19 cellular contexts compared by ENCODE assay signal in genomic region chr3:172177046-172177445, GRCh38.
DNase-seq lines count a peak whose midpoint lies in the region; ATAC-seq, FAIRE-seq and TF ChIP-seq lines count a peak whose summit lies in the region.
"Had no signal": no experiment of that assay in that cellular context is flagged by ENCODE, and none has a peak within 500 bp of the region (broad histone marks: within the 10 kb centered on the region; RNA-seq: fewer than 3 reads in every experiment).

No MANE protein-coding gene starts in this region.

- H3K27me3 ChIP-seq in H9 (ENCODE audit: insufficient read depth, low read length): no peaks in the 10 kb centered on the region
- H3K27me3 ChIP-seq in GM12878 (replicated peaks in 1 of 2; ENCODE audit: control insufficient read depth in 2 of 2, insufficient read depth in 2 of 2, low read length in 1 of 2): no peaks in the 10 kb centered on the region
- no peaks in the 10 kb centered on the region for H3K27me3 ChIP-seq in stomach
- H3K27me3 ChIP-seq in pancreas: no peaks in the 10 kb centered on the region
- no peaks in the 10 kb centered on the region for H3K27me3 ChIP-seq in mammary epithelial cell (ENCODE audit: insufficient read depth, low read length)
- H3K27me3 ChIP-seq: adrenal gland, colonic mucosa, ovary, tibial nerve had no signal

- FAIRE-seq in GM12878 (lab: Jason Lieb, UNC): no peak
- no peak for FAIRE-seq in pancreas (lab: Jason Lieb, UNC)
- FAIRE-seq: H1 had no signal

- H3K79me2 ChIP-seq in H9 (ENCODE audit: insufficient read depth, low read length): peaks cover 9% of the 10 kb centered on the region; the same call in 1 of the 2 replicates
- H3K79me2 ChIP-seq in GM12878 (ENCODE audit: control insufficient read depth, insufficient read depth, low read length): peaks cover 43% of the 10 kb centered on the region
- H3K79me2 ChIP-seq in mammary epithelial cell (ENCODE audit: insufficient read depth, low read length): peaks cover 95% of the 10 kb centered on the region

- peak overlapping the region in 2 of 3 experiments; percentile 97 to 99; a peak in 4 of 7 replicates for H3K27ac Mint-ChIP-seq in H9
- H3K27ac Mint-ChIP-seq: CD4-positive, CD25-positive, alpha-beta regulatory T cell had no signal

- H3K9me3 Mint-ChIP-seq in H9: no peaks in the 10 kb centered on the region; a peak in 1 of 5 replicates

- H2AFZ ChIP-seq in H9 (ENCODE audit: low read length): no peak overlapping the region
- H2AFZ ChIP-seq in GM12878 (ENCODE audit: control insufficient read depth, low read depth, low read length): no peak overlapping the region
- no peak overlapping the region for H2AFZ ChIP-seq in mammary epithelial cell (ENCODE audit: low read depth, low read length)

- H2BK12ac ChIP-seq in H9 (ENCODE audit: insufficient read length, low read depth, low read length): no peak overlapping the region

- H2BK15ac ChIP-seq in H9 (ENCODE audit: low read depth, low read length): no peak overlapping the region

- H3K14ac ChIP-seq in H9 (ENCODE audit: insufficient read depth, low read length): no peak overlapping the region

- no CpG with 5 or more reads among the region's 3 CpGs for WGBS in H9 (ENCODE audit: extremely low coverage, insufficient read length, low lambda C conversion rate)
- WGBS in GM12878 (ENCODE audit: insufficient coverage, insufficient replicate concordance, low lambda C conversion rate, missing lambda C conversion rate): 97% methylated on average over 3 of the region's 3 CpGs
- WGBS in stomach, 5 donors: 42 to 52% (median 45%) methylated on average over 3 of the region's 3 CpGs
- 49 to 60% methylated on average over 3 of the region's 3 CpGs for WGBS in pancreas, 2 donors
- WGBS in mammary epithelial cell (ENCODE audit: low coverage, missing lambda C conversion rate): 57% methylated on average over 3 of the region's 3 CpGs

- H3K4me2 ChIP-seq in H9 (ENCODE audit: insufficient read depth, insufficient read length, low read length): no peak overlapping the region
- H3K4me2 ChIP-seq in GM12878 (ENCODE audit: control insufficient read depth, insufficient read depth): no peak overlapping the region
- H3K4me2 ChIP-seq in mammary epithelial cell (ENCODE audit: insufficient read depth, low read depth, low read length): no peak overlapping the region

- H4K91ac ChIP-seq in H9 (ENCODE audit: insufficient read length, low read depth, low read length): no peak overlapping the region

- TF ChIP-seq EP300 in GM12878 (IDR thresholded peaks at IDR 0.05; ENCODE audit: borderline replicate concordance in 1 of 2, control insufficient read depth in 1 of 2, low read depth in 2 of 2, low read length in 2 of 2) (no peak), stomach (IDR thresholded peaks at IDR 0.05) (no peak)

- dilution Hi-C loops in mammary epithelial cell (cut with HindIII; ENCODE audit: low sequenced_read_pairs): no loop called here

- no peak overlapping the region for H2BK5ac ChIP-seq in H9 (ENCODE audit: insufficient read length, low read length)

- ATAC-seq in GM12878 (no peak), pancreas (no peak)

- peaks cover 15% of the 10 kb centered on the region; the same call in 1 of the 2 replicates for H3K4me1 ChIP-seq in H9 (ENCODE audit: insufficient read depth, low read length)
- H3K4me1 ChIP-seq in GM12878 (ENCODE audit: control insufficient read depth, insufficient read depth, low read length): peaks cover 37% of the 10 kb centered on the region
- peaks cover 18 to 86% (median 64%) of the 10 kb centered on the region in 4 donors for H3K4me1 ChIP-seq in stomach
- peaks cover 3 to 12% (median 4%) of the 10 kb centered on the region in 3 donors for H3K4me1 ChIP-seq in pancreas
- H3K4me1 ChIP-seq in mammary epithelial cell (ENCODE audit: insufficient read depth, low read length): peaks cover 8% of the 10 kb centered on the region
- H3K4me1 ChIP-seq: colonic mucosa had no signal

- H3K79me1 ChIP-seq in H9 (ENCODE audit: insufficient read depth, low read depth, low read length, poor library complexity, severe bottlenecking): peaks cover 3% of the 10 kb centered on the region

- POLR2A ChIA-PET in GM12878 (lab: Charles Lee): interaction anchor here (1.0 kb wide), 1 partner anchor 39 kb away, joined by 7 read pairs; no protein-coding TSS in a partner anchor

- H3K9me3 ChIP-seq in H9 (ENCODE audit: control insufficient read depth, low read depth, low read length) (no peaks in the 10 kb centered on the region), GM12878 (replicated peaks; ENCODE audit: control insufficient read depth, insufficient read depth, low read length) (peaks cover 2% of the 10 kb centered on the region; the same call in 2 of the 3 replicates), stomach (no peaks in the 10 kb centered on the region), pancreas (no peaks in the 10 kb centered on the region), mammary epithelial cell (replicated peaks; ENCODE audit: insufficient read depth, low read length) (no peaks in the 10 kb centered on the region)
- H3K9me3 ChIP-seq: adrenal gland, colonic mucosa, ovary, tibial nerve had no signal

- in situ Hi-C loops in GM12878 (cut with MboI) (no loop called here), mammary epithelial cell (cut with MboI; ENCODE audit: low sequenced_read_pairs in 2 of 2) (no loop called here)

- CTCF ChIA-PET in GM12878 (lab: Yijun Ruan, JAX): interaction anchor here (0.7 to 1.7 kb wide), 4 partner anchors 9 to 406 kb away, joined by 3 to 5 read pairs (median 4); no protein-coding TSS in a partner anchor
- CTCF ChIA-PET in mammary epithelial cell (lab: Charles Lee; ENCODE audit: low non-redundant PET): no interaction called here

- H3K23ac ChIP-seq in H9 (ENCODE audit: insufficient read length, low read depth, low read length): no peak overlapping the region

- H3K4me1 Mint-ChIP-seq in H9: peaks cover 55 to 59% of the 10 kb centered on the region in 2 experiments

- H3K9ac ChIP-seq in H9 (ENCODE audit: extremely low read depth, insufficient read length, low read length): no peak overlapping the region
- no peak overlapping the region for H3K9ac ChIP-seq in GM12878 (ENCODE audit: control insufficient read depth, insufficient read depth, low read length)
- H3K9ac ChIP-seq in mammary epithelial cell (ENCODE audit: insufficient read depth, low read length): no peak overlapping the region

- H2AK5ac ChIP-seq in H9 (ENCODE audit: insufficient read length, low read length): no peak overlapping the region

- BruUV-seq in GM12878 (replicated peaks; lab: Mats Ljungman, UMichigan): TSS peak; percentile 16
- no TSS peak for BruUV-seq in mammary epithelial cell (replicated peaks; lab: Mats Ljungman, UMichigan)

- no peak overlapping the region for H3K27ac ChIP-seq in H9 (ENCODE audit: insufficient read length, low read depth, low read length)
- H3K27ac ChIP-seq in GM12878 (ENCODE audit: control insufficient read depth, insufficient read depth): no peak overlapping the region
- peak overlapping the region in 4 of 5 donors; percentile 29 to 56 (median 44) for H3K27ac ChIP-seq in stomach
- no peak overlapping the region for H3K27ac ChIP-seq in pancreas
- no peak overlapping the region for H3K27ac ChIP-seq in mammary epithelial cell (ENCODE audit: insufficient read depth, low read depth, low read length)
- H3K27ac ChIP-seq: colonic mucosa, epithelial cell of prostate, ovary had no signal

- H3K36me3 Mint-ChIP-seq in H9 (ENCODE audit: insufficient read depth in 1 of 3, low read depth in 3 of 3): peaks cover 3 to 10% (median 3%) of the 10 kb centered on the region in 3 experiments; a peak in 4 of 7 replicates

- TF ChIP-seq POLR2A in GM12878 (IDR thresholded peaks at IDR 0.05; ENCODE audit: low read depth, low read length) (no peak), stomach (IDR thresholded peaks at IDR 0.05) (no peak)

- RAD21 ChIA-PET in GM12878 (lab: Charles Lee; ENCODE audit: unreplicated experiment): interaction anchor here (0.9 to 8.9 kb wide), 3 partner anchors 36 to 155 kb away, joined by 3 to 124 read pairs (median 4); no protein-coding TSS in a partner anchor

- peak overlapping the region in 1 of 2 experiments; percentile 33; a peak in 2 of 5 replicates for H3K4me3 Mint-ChIP-seq in H9
- H3K4me3 Mint-ChIP-seq: CD4-positive, CD25-positive, alpha-beta regulatory T cell had no signal

- H3K4ac ChIP-seq in H9 (ENCODE audit: low read depth, low read length): no peak overlapping the region

- SMC1A ChIA-PET in GM12878 (lab: Charles Lee; ENCODE audit: uncharacterized antibody, unreplicated experiment): interaction anchor here (0.7 to 23.2 kb wide), 8 partner anchors 8 to 134 kb away, joined by 3 to 441 read pairs (median 6); no protein-coding TSS in a partner anchor

- no peak for TF ChIP-seq RAD21 in GM12878 (IDR thresholded peaks at IDR 0.05; ENCODE audit: insufficient read depth, low read depth, low read length)

- H3K36me3 ChIP-seq in GM12878 (ENCODE audit: control insufficient read depth in 2 of 2, insufficient read depth in 2 of 2, low read length in 1 of 2) (peaks cover 1 to 8% of the 10 kb centered on the region in 2 experiments; a peak in 3 of 4 replicates), stomach (no peaks in the 10 kb centered on the region), pancreas (no peaks in the 10 kb centered on the region), mammary epithelial cell (ENCODE audit: insufficient read depth, low read length) (no peaks in the 10 kb centered on the region)
- H3K36me3 ChIP-seq: adrenal gland, colonic mucosa, ovary, tibial nerve had no signal

- no peak overlapping the region for H4K5ac ChIP-seq in H9 (ENCODE audit: insufficient read length, low read depth, low read length)

- H3K27me3 Mint-ChIP-seq in H9 (ENCODE audit: low read depth): no peaks in the 10 kb centered on the region
- H3K27me3 Mint-ChIP-seq: CD4-positive, CD25-positive, alpha-beta regulatory T cell had no signal

- TF ChIP-seq CTCF in H9 (conservative IDR thresholded peaks at IDR 0.05) (no peak), GM12878 (IDR thresholded peaks at IDR 0.05 in 2 of 3, conservative IDR thresholded peaks at IDR 0.05 in 1 of 3; ENCODE audit: control insufficient read depth in 2 of 3, extremely low read depth in 1 of 3, insufficient read depth in 1 of 3, low read depth in 3 of 3, low read length in 3 of 3) (no peak), foreskin fibroblast (IDR thresholded peaks at IDR 0.05; ENCODE audit: low read depth, low read length) (no peak), stomach (IDR thresholded peaks at IDR 0.05) (no peak), pancreas (IDR thresholded peaks at IDR 0.05) (no peak), mammary epithelial cell (conservative IDR thresholded peaks at IDR 0.05 in 1 of 2, IDR thresholded peaks at IDR 0.05 in 1 of 2; ENCODE audit: extremely low read depth in 1 of 2, insufficient read depth in 1 of 2, low read depth in 1 of 2, low read length in 2 of 2) (no peak)

- peaks cover 4% of the 10 kb centered on the region for H3K23me2 ChIP-seq in H9 (ENCODE audit: insufficient read length, low read depth, low read length, poor library complexity, severe bottlenecking)

- H4K20me1 ChIP-seq in H9 (ENCODE audit: control insufficient read depth, insufficient read depth, insufficient read length) (no peaks in the 10 kb centered on the region), GM12878 (ENCODE audit: control insufficient read depth, insufficient read depth) (no peaks in the 10 kb centered on the region), mammary epithelial cell (ENCODE audit: insufficient read depth, low read length) (no peaks in the 10 kb centered on the region)

- H2BK20ac ChIP-seq in H9 (ENCODE audit: low read depth, low read length, poor library complexity, severe bottlenecking): no peak overlapping the region

- no peak overlapping the region for H3K18ac ChIP-seq in H9 (ENCODE audit: insufficient read length, low read depth, low read length)

- intact Hi-C loops in GM12878 (cut with micrococcal nuclease; ENCODE audit: unreplicated experiment) (no loop called here), stomach (cut with DNase I; ENCODE audit: low total_unique reads) (no loop called here), pancreas (cut with DNase I) (no loop called here), mammary epithelial cell (cut with micrococcal nuclease) (no loop called here)

- DNase-seq in H9: no peak
- DNase-seq in GM12878 (ENCODE audit: low read depth, low spot score): no peak
- DNase-seq in foreskin fibroblast: peak; percentile 31 to 72
- DNase-seq in stomach: no peak
- DNase-seq in pancreas: no peak
- DNase-seq in GM19240 (ENCODE audit: insufficient read length, low spot score): no peak
- DNase-seq in mammary epithelial cell: no peak
- DNase-seq: CD4-positive, CD25-positive, alpha-beta regulatory T cell; colonic mucosa; KG1; NCI-H1105; NCI-H345; ovary; Right ventricle myocardium superior had no signal

- no peak overlapping the region for H3K56ac ChIP-seq in H9 (ENCODE audit: insufficient read length, low read depth, low read length)

- no peak overlapping the region for H3K4me3 ChIP-seq in GM12878
- no peak overlapping the region for H3K4me3 ChIP-seq in foreskin fibroblast (ENCODE audit: low read depth in 1 of 2, low read length in 2 of 2)
- no peak overlapping the region for H3K4me3 ChIP-seq in stomach
- H3K4me3 ChIP-seq in pancreas: no peak overlapping the region
- H3K4me3 ChIP-seq in mammary epithelial cell (replicated peaks in 1 of 3; ENCODE audit: insufficient read depth in 1 of 3, low read depth in 2 of 3, low read length in 3 of 3): no peak overlapping the region
- H3K4me3 ChIP-seq: adrenal gland, colonic mucosa, ovary, skin epidermis, tibial nerve had no signal

- H3T11ph ChIP-seq in H9 (ENCODE audit: low read length): no peak overlapping the region

- no peak overlapping the region for H4K8ac ChIP-seq in H9 (replicated peaks; ENCODE audit: insufficient read length, low read depth, low read length)

- H2BK120ac ChIP-seq in H9 (ENCODE audit: low read depth, low read length, poor library complexity, severe bottlenecking): no peak overlapping the region

Comparison
In these comparisons a context has a peak if more than half of its experiments do, and no peak if none do; other contexts are left out.
1. DNase-seq: peak in foreskin fibroblast (2 of 2); none in H9 (single experiment), GM12878 (single experiment), stomach (single experiment), pancreas (0 of 6), GM19240 (single experiment) and mammary epithelial cell (single experiment).
2. H3K27ac ChIP-seq: peak in stomach (4 of 5); none in H9 (single experiment), GM12878 (single experiment), pancreas (0 of 4) and mammary epithelial cell (single experiment).